In the genomic region with DNA sequence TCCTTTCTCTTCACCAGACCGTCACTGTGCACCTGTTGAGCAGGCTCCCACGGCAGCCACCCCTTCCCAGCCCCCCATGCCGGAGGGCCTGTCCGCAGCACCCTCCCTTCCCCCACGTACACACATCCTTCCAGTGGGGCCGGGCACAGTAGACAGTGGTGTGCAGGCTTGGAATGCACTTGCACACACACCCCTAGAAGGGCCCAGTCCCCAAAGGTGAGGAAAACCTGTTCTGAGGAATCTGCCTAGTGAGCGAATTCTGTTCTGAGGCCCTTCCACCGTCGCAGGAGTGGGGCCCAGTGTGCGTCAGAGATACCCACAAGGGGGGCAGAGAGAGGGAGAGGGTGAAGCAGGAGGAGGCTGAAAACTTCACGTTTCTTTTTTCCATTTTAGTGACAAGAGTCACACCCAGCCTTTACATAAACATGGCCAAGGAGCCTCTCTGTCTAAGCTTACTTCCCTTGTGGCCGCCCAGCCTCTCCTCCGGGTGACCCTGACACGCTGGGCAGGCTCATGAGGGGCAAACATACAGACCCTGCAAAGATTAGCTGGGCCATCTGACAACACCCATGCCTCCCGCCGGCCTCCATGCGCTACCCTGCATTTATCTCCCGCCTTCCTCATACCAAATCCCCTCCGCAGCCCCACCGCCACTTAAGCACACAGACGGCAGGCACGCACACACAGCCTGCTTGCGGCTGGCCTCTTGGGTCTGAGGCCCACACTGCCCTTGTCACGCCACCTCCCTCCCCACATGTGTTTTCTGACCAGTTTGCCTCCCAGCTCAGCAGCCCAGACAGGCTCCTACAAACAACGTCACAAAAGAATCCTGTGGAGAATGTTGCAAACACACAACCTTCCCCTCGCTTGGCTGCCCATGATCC, we compare ENCODE assay signal across 9 cellular contexts. TPM values are rescaled to one million over a fixed set of nuclear protein-coding genes. Genes with fewer than 3 reads are reported as not detected.
DNase-seq lines count a peak whose midpoint lies in the region; TF ChIP-seq lines count a peak whose summit lies in the region.
"Had no signal": no experiment of that assay in that cellular context is flagged by ENCODE, and none has a peak within 500 bp of the region (broad histone marks: within the 10 kb centered on the region; RNA-seq: fewer than 3 reads in every experiment).

No MANE protein-coding gene starts in this region.

- H2BK5ac ChIP-seq in trophoblast cell (ENCODE audit: low read depth, low read length, poor library complexity): no peak overlapping the region

- peak overlapping the region; percentile 64 for H3K4me2 ChIP-seq in trophoblast cell (ENCODE audit: low read length)

- peaks cover 19% of the 10 kb centered on the region for H3K79me1 ChIP-seq in trophoblast cell (ENCODE audit: low read length)

- peak overlapping the region; percentile 28 for H3K18ac ChIP-seq in trophoblast cell (ENCODE audit: low read length)

- no peak overlapping the region for H2BK12ac ChIP-seq in trophoblast cell (ENCODE audit: low read length)

- H3K9ac ChIP-seq in adipocyte (ENCODE audit: low read length) (peak overlapping the region; percentile 96), trophoblast cell (ENCODE audit: low read length) (no peak overlapping the region)

- H3K23ac ChIP-seq in trophoblast cell (ENCODE audit: low read length): no peak overlapping the region

- H3K4me1 ChIP-seq in adipocyte (ENCODE audit: control insufficient read depth, insufficient read depth, low read length): peaks cover 46% of the 10 kb centered on the region
- H3K4me1 ChIP-seq in cardiac muscle cell (ENCODE audit: low read depth): peaks cover 33% of the 10 kb centered on the region
- H3K4me1 ChIP-seq in trophoblast cell (ENCODE audit: control insufficient read depth in 1 of 2, insufficient read depth in 2 of 2, low read length in 2 of 2): peaks cover 33 to 40% of the 10 kb centered on the region in 2 experiments

- no peak overlapping the region for H2AK5ac ChIP-seq in trophoblast cell (ENCODE audit: low read length)

- H3K36me3 ChIP-seq in adipocyte (ENCODE audit: control insufficient read depth, insufficient read depth, low read length, severe bottlenecking) (peaks cover 3% of the 10 kb centered on the region), cardiac muscle cell (no peaks in the 10 kb centered on the region), trophoblast cell (ENCODE audit: control insufficient read depth in 1 of 2, insufficient read depth in 2 of 2, low read length in 2 of 2) (peaks cover 0 to 2% of the 10 kb centered on the region in 2 experiments)

- no peak overlapping the region for H2AFZ ChIP-seq in trophoblast cell (ENCODE audit: insufficient read depth, low read length, poor library complexity)

- DNase-seq in AG08396 (ENCODE audit: low spot score) (peak; percentile 89), LHCN-M2 (ENCODE audit: low read depth) (peak; percentile 76), adipocyte (ENCODE audit: low read depth) (peak; percentile 95), cardiac muscle cell (ENCODE audit: low read depth in 1 of 2, low spot score in 1 of 2) (peak; percentile 70 to 84), trophoblast cell (peak; percentile 38 to 41), NCI-H2081 treated with DMSO at 0.1 percent for 48 hours (lab: John Stamatoyannopoulos, UW) (no peak), NCI-H526 (lab: John Stamatoyannopoulos, UW) (no peak), NCI-H1105 (lab: John Stamatoyannopoulos, UW) (no peak)

- no peak overlapping the region for H4K12ac ChIP-seq in trophoblast cell (ENCODE audit: low read depth, low read length)

- H4K91ac ChIP-seq in trophoblast cell (ENCODE audit: low read depth, low read length): peak overlapping the region; percentile 15

- H2BK120ac ChIP-seq in trophoblast cell (ENCODE audit: insufficient read depth, low read length, poor library complexity): no peak overlapping the region

- peak overlapping the region; percentile 83 for H3K4me3 ChIP-seq in adipocyte (ENCODE audit: low read length)
- peak overlapping the region; percentile 69 for H3K4me3 ChIP-seq in cardiac muscle cell
- H3K4me3 ChIP-seq in trophoblast cell (ENCODE audit: low read depth, low read length): peak overlapping the region; percentile 5

- no CpG with 5 or more reads among the region's 26 CpGs for WGBS in trophoblast cell (ENCODE audit: extremely low coverage, insufficient coverage, insufficient read length)

- H3K9me3 ChIP-seq in adipocyte (ENCODE audit: control insufficient read depth, low read length) (no peaks in the 10 kb centered on the region), cardiac muscle cell (ENCODE audit: low read depth) (no peaks in the 10 kb centered on the region), trophoblast cell (ENCODE audit: insufficient read depth, low read depth, low read length) (no peaks in the 10 kb centered on the region)

- TF ChIP-seq CTCF in cardiac muscle cell (IDR thresholded peaks at IDR 0.05; ENCODE audit: low read depth, low read length): no peak

- H4K8ac ChIP-seq in trophoblast cell (ENCODE audit: low read depth, low read length): no peak overlapping the region

- H3K79me2 ChIP-seq in trophoblast cell (ENCODE audit: control insufficient read depth, insufficient read depth, low read length, poor library complexity): peaks cover 14% of the 10 kb centered on the region

- H3K27me3 ChIP-seq in adipocyte (replicated peaks; ENCODE audit: control insufficient read depth, insufficient read depth, low read length) (no peaks in the 10 kb centered on the region), cardiac muscle cell (no peaks in the 10 kb centered on the region), trophoblast cell (ENCODE audit: insufficient read depth, low read length) (no peaks in the 10 kb centered on the region)

- peak overlapping the region; percentile 4 for H3K4ac ChIP-seq in trophoblast cell (ENCODE audit: low read depth, low read length)

- H3K27ac ChIP-seq in cardiac muscle cell: peak overlapping the region; percentile 95
- H3K27ac ChIP-seq in trophoblast cell (ENCODE audit: low read depth, low read length): peak overlapping the region; percentile 93

- peak overlapping the region; percentile 20 for H3K14ac ChIP-seq in trophoblast cell (ENCODE audit: low read length)

RNA-seq across cellular contexts. Expression of gene ZBTB4, which starts 1.8 kb away (rescaled TPM):
- total RNA-seq in LHCN-M2 (2014; rRNA removed) (25.3 and 27.8 TPM in 2 replicates), cardiac muscle cell (28.5 and 40.4 TPM in 2 replicates)
- 34.7 TPM for polyA plus RNA-seq in LHCN-M2 (2012)
- 17.9 and 26.6 TPM in 2 replicates for polyA plus RNA-seq in cardiac muscle cell
- polyA plus RNA-seq in trophoblast cell (2013): 15.7 and 16.2 TPM in 2 replicates

RNA-seq across cellular contexts. Expression of gene SLC35G6, which starts 3.6 kb away (rescaled TPM):
- total RNA-seq in LHCN-M2 (2014; rRNA removed) (not detected in 2 replicates), cardiac muscle cell (not detected in 2 replicates)
- 0.07 TPM for polyA plus RNA-seq in LHCN-M2 (2012)
- polyA plus RNA-seq in cardiac muscle cell: 0.10 and 1.9 TPM in 2 replicates
- not detected in 2 replicates for polyA plus RNA-seq in trophoblast cell (2013)
- total RNA-seq: glomerular endothelial cell had no signal

RNA-seq across cellular contexts. Expression of gene POLR2A, which starts 6.5 kb away (rescaled TPM):
- 63.7 and 81.4 TPM in 2 replicates for total RNA-seq in LHCN-M2 (2014; rRNA removed)
- polyA plus RNA-seq in LHCN-M2 (2012): 71.1 TPM
- 40.7 and 41.3 TPM in 2 replicates for total RNA-seq in cardiac muscle cell
- polyA plus RNA-seq in cardiac muscle cell: 53.8 and 62.3 TPM in 2 replicates
- polyA plus RNA-seq in trophoblast cell (2013): 70.0 and 71.9 TPM in 2 replicates

RNA-seq across cellular contexts. Expression of gene CHRNB1, which starts 32.8 kb away (rescaled TPM):
- 51.9 and 60.3 TPM in 2 replicates for total RNA-seq in LHCN-M2 (2014; rRNA removed)
- polyA plus RNA-seq in LHCN-M2 (2012): 58.8 TPM
- 8.5 and 14.0 TPM in 2 replicates for total RNA-seq in cardiac muscle cell
- 28.6 and 34.5 TPM in 2 replicates for polyA plus RNA-seq in cardiac muscle cell
- polyA plus RNA-seq in trophoblast cell (2013): 12.8 and 13.9 TPM in 2 replicates

RNA-seq across cellular contexts. Expression of gene FGF11, which starts 38.3 kb away (rescaled TPM):
- total RNA-seq in LHCN-M2 (2014; rRNA removed) (23.4 and 23.8 TPM in 2 replicates), cardiac muscle cell (51.9 and 56.8 TPM in 2 replicates)
- 34.0 TPM for polyA plus RNA-seq in LHCN-M2 (2012)
- 50.4 and 63.6 TPM in 2 replicates for polyA plus RNA-seq in cardiac muscle cell
- 6.4 and 6.9 TPM in 2 replicates for polyA plus RNA-seq in trophoblast cell (2013)

Comparison
In these comparisons a context has a peak if more than half of its experiments do, and no peak if none do; other contexts are left out.
1. DNase-seq: peak in AG08396 (single experiment), LHCN-M2 (single experiment), adipocyte (single experiment), cardiac muscle cell (2 of 2) and trophoblast cell (2 of 2); none in NCI-H2081 treated with DMSO at 0.1 percent for 48 hours (single experiment), NCI-H526 (0 of 2) and NCI-H1105 (single experiment).
2. H3K4me3 ChIP-seq: peak in every context shown above with its lines; median percentile 83 in adipocyte; 69 in cardiac muscle cell; 5 in trophoblast cell.